ENCODE assay signal across 21 cellular contexts in genomic region chr9:125996671-125997509, GRCh38.
"Had no signal": no experiment of that assay in that cellular context is flagged by ENCODE, and none has a peak within 500 bp of the region (broad histone marks: within the 10 kb centered on the region; RNA-seq: fewer than 3 reads in every experiment).

No MANE protein-coding gene starts in this region.

- H3K4me3 Mint-ChIP-seq: activated CD4-positive, alpha-beta memory T cell treated with anti-CD3 and anti-CD28 coated beads, Interleukin-2, amount 10 ng/mL, durations not matched to agents 7 days and 5 days; activated CD4-positive, alpha-beta T cell treated with anti-CD3 and anti-CD28 coated beads, Interleukin-2, amount 10 ng/mL, durations not matched to agents 24 days and 14 days; activated T-cell treated with anti-CD3 and anti-CD28 coated beads, Interleukin-2, amount 50 U/mL, for 72 hours; central memory CD8-positive, alpha-beta T cell; stimulated activated memory B cell treated with anti-CD40 and anti-IgM and Interleukin-4, amounts not matched to agents 10 μg/mL and 1 μg/mL and 100 μg/mL, for 72 hours; T-helper 2 cell treated with Interferon-gamma antibody and Interleukin-4, amounts not matched to agents 5 μg/mL and 100 μg/mL, for 36 hours had no signal

- H3K27ac ChIP-seq: coronary artery, esophagus squamous epithelium, gastrocnemius medialis, ovary, skin epidermis, stomach, suprapubic skin, tibial nerve, VCaP had no signal

- H3K27ac Mint-ChIP-seq: activated CD4-positive, alpha-beta memory T cell treated with anti-CD3 and anti-CD28 coated beads, Interleukin-2, amount 10 ng/mL, durations not matched to agents 7 days and 5 days; activated CD4-positive, alpha-beta T cell treated with anti-CD3 and anti-CD28 coated beads, Interleukin-2, amount 10 ng/mL, durations not matched to agents 24 days and 14 days; activated T-cell treated with anti-CD3 and anti-CD28 coated beads, Interleukin-2, amount 50 U/mL, for 72 hours; stimulated activated memory B cell treated with anti-CD40 and anti-IgM and Interleukin-4, amounts not matched to agents 10 μg/mL and 1 μg/mL and 100 μg/mL, for 72 hours; T-helper 2 cell treated with Interferon-gamma antibody and Interleukin-4, amounts not matched to agents 5 μg/mL and 100 μg/mL, for 36 hours had no signal

- H3K4me1 Mint-ChIP-seq: activated CD4-positive, alpha-beta memory T cell treated with anti-CD3 and anti-CD28 coated beads, Interleukin-2, amount 10 ng/mL, durations not matched to agents 7 days and 5 days; activated CD4-positive, alpha-beta T cell treated with anti-CD3 and anti-CD28 coated beads, Interleukin-2, amount 10 ng/mL, durations not matched to agents 24 days and 14 days; central memory CD8-positive, alpha-beta T cell; stimulated activated memory B cell treated with anti-CD40 and anti-IgM and Interleukin-4, amounts not matched to agents 10 μg/mL and 1 μg/mL and 100 μg/mL, for 72 hours had no signal

- DNase-seq: activated CD4-positive, alpha-beta memory T cell treated with anti-CD3 and anti-CD28 coated beads, Interleukin-2, amount 10 ng/mL, durations not matched to agents 7 days and 5 days; activated CD4-positive, alpha-beta T cell treated with anti-CD3 and anti-CD28 coated beads, Interleukin-2, amount 10 ng/mL, durations not matched to agents 24 days and 14 days; activated gamma-delta T cell; activated T-cell treated with anti-CD3 and anti-CD28 coated beads, Interleukin-2, amount 50 U/mL, for 72 hours; esophagus squamous epithelium; gastrocnemius medialis; hypothalamus; mesenchymal stem cell; ovary; stimulated activated CD4-positive, alpha-beta T cell treated with anti-CD3 and anti-CD28 coated beads, Interleukin-2, amount 100 ng/mL, for 24 hours; stomach had no signal

- H3K27me3 Mint-ChIP-seq: activated CD4-positive, alpha-beta memory T cell treated with anti-CD3 and anti-CD28 coated beads, Interleukin-2, amount 10 ng/mL, durations not matched to agents 7 days and 5 days; activated CD4-positive, alpha-beta T cell treated with anti-CD3 and anti-CD28 coated beads, Interleukin-2, amount 10 ng/mL, durations not matched to agents 24 days and 14 days had no signal

- H3K4me3 ChIP-seq: coronary artery, esophagus squamous epithelium, gastrocnemius medialis, ovary, skin epidermis, stomach, suprapubic skin, tibial nerve had no signal

- H3K36me3 Mint-ChIP-seq: activated naive CD4-positive, alpha-beta T cell treated with anti-CD3 and anti-CD28 coated beads, Interleukin-2, amount 50 U/mL, for 72 hours; stimulated activated memory B cell treated with anti-CD40 and anti-IgM and Interleukin-4, amounts not matched to agents 10 μg/mL and 1 μg/mL and 100 μg/mL, for 72 hours had no signal

- H3K9me3 Mint-ChIP-seq: activated CD4-positive, alpha-beta memory T cell treated with anti-CD3 and anti-CD28 coated beads, Interleukin-2, amount 10 ng/mL, durations not matched to agents 7 days and 5 days; activated CD4-positive, alpha-beta T cell treated with anti-CD3 and anti-CD28 coated beads, Interleukin-2, amount 10 ng/mL, durations not matched to agents 24 days and 14 days; activated naive CD4-positive, alpha-beta T cell treated with anti-CD3 and anti-CD28 coated beads, Interleukin-2, amount 50 U/mL, for 72 hours; activated T-cell treated with anti-CD3 and anti-CD28 coated beads, Interleukin-2, amount 50 U/mL, for 72 hours; central memory CD8-positive, alpha-beta T cell; stimulated activated memory B cell treated with anti-CD40 and anti-IgM and Interleukin-4, amounts not matched to agents 10 μg/mL and 1 μg/mL and 100 μg/mL, for 72 hours; T-helper 2 cell treated with Interferon-gamma antibody and Interleukin-4, amounts not matched to agents 5 μg/mL and 100 μg/mL, for 36 hours had no signal

- H3K36me3 ChIP-seq: esophagus squamous epithelium, gastrocnemius medialis, ovary, stomach, suprapubic skin, tibial nerve had no signal

- H3K9me3 ChIP-seq: esophagus squamous epithelium, gastrocnemius medialis, ovary, stomach, suprapubic skin, tibial nerve had no signal

- H3K4me1 ChIP-seq: esophagus squamous epithelium, gastrocnemius medialis, stomach, suprapubic skin, tibial nerve had no signal

- H3K27me3 ChIP-seq: gastrocnemius medialis, ovary, tibial nerve had no signal

- ATAC-seq: activated CD4-positive, CD25-positive, alpha-beta regulatory T cell treated with anti-CD3 and anti-CD28 coated beads, Interleukin-2, amount 50 U/mL, for 24 hours; activated naive CD4-positive, alpha-beta T cell treated with anti-CD3 and anti-CD28 coated beads, Interleukin-2, amount 50 U/mL, for 72 hours; activated T-cell treated with anti-CD3 and anti-CD28 coated beads, Interleukin-2, amount 50 U/mL, for 72 hours; gastrocnemius medialis; stimulated activated memory B cell treated with anti-CD40 and anti-IgM and Interleukin-4, amounts not matched to agents 10 μg/mL and 1 μg/mL and 100 μg/mL, for 72 hours had no signal
